ENCODE assay signal across 1 cellular context in the genomic region with DNA sequence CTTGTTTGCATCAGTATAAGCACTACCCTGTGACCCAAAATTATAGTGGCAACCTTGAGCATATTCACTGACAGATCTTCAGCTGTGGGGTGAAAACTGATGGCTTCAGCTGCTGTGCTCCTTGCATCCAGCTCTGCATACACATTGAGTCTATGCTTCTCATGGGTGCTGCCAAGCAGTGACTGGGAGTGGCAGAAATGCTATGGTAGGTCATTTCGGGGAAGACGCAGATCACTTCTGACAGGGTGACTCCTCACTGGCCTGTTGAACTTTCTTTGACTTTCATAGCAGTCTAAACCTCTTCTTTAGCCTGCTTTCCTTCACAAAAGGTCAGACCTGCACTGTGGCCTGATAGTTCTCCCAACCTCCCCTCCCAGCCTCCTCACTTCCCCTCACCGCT.
TF ChIP-seq lines count a peak whose summit lies in the region.

No MANE protein-coding gene starts in this region.

TF ChIP-seq in K562, 482 proteins besides CTCF, POLR2A, EP300 and RAD21:
- TF ChIP-seq RBM39 (optimal IDR thresholded peaks at IDR 0.05; ENCODE audit: low read depth, low read length) = no peak
- no peak for TF ChIP-seq ELF1 (tag; IDR thresholded peaks at IDR 0.05)
- no peak for TF ChIP-seq SUPT5H (IDR thresholded peaks at IDR 0.05)
- TF ChIP-seq, protein P1, sequence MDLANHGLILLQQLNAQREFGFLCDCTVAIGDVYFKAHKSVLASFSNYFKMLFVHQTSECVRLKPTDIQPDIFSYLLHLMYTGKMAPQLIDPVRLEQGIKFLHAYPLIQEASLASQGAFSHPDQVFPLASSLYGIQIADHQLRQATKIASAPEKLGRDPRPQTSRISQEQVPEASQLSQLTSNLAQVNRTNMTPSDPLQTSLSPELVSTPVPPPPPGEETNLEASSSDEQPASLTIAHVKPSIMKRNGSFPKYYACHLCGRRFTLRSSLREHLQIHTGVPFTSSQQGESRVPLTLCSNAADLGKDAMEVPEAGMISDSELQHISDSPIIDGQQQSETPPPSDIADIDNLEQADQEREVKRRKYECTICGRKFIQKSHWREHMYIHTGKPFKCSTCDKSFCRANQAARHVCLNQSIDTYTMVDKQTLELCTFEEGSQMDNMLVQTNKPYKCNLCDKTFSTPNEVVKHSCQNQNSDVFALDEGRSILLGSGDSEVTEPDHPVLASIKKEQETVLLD (IDR thresholded peaks at IDR 0.05) = no peak
- no peak for TF ChIP-seq MCM5 (IDR thresholded peaks at IDR 0.05; ENCODE audit: low read depth)
- TF ChIP-seq PTTG1 (tag; IDR thresholded peaks at IDR 0.05; ENCODE audit: low read depth) = no peak
- TF ChIP-seq, protein P2, sequence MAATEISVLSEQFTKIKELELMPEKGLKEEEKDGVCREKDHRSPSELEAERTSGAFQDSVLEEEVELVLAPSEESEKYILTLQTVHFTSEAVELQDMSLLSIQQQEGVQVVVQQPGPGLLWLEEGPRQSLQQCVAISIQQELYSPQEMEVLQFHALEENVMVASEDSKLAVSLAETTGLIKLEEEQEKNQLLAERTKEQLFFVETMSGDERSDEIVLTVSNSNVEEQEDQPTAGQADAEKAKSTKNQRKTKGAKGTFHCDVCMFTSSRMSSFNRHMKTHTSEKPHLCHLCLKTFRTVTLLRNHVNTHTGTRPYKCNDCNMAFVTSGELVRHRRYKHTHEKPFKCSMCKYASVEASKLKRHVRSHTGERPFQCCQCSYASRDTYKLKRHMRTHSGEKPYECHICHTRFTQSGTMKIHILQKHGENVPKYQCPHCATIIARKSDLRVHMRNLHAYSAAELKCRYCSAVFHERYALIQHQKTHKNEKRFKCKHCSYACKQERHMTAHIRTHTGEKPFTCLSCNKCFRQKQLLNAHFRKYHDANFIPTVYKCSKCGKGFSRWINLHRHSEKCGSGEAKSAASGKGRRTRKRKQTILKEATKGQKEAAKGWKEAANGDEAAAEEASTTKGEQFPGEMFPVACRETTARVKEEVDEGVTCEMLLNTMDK (IDR thresholded peaks at IDR 0.05; ENCODE audit: borderline replicate concordance, insufficient read depth, low read depth, low read length, poor library complexity, severe bottlenecking) = no peak
- TF ChIP-seq PTBP1 (IDR thresholded peaks at IDR 0.05; ENCODE audit: low read depth, low read length) = no peak
